9 cellular contexts compared by ENCODE assay signal in genomic region chr3:188400494-188401243, GRCh38.
DNase-seq lines count a peak whose midpoint lies in the region; ATAC-seq and TF ChIP-seq lines count a peak whose summit lies in the region.
"Had no signal": no experiment of that assay in that cellular context is flagged by ENCODE, and none has a peak within 500 bp of the region (broad histone marks: within the 10 kb centered on the region; RNA-seq: fewer than 3 reads in every experiment).

No MANE protein-coding gene starts in this region.

- TF ChIP-seq CTCF in CD8-positive, alpha-beta T cell (IDR thresholded peaks at IDR 0.05) = no peak
- no peak for TF ChIP-seq CTCF in CD4-positive, alpha-beta T cell (IDR thresholded peaks at IDR 0.05)

- H3K36me3 ChIP-seq in CD8-positive, alpha-beta T cell (ENCODE audit: insufficient read depth, low read length) = no peaks in the 10 kb centered on the region

- H3K4me1 ChIP-seq in CD8-positive, alpha-beta T cell (ENCODE audit: insufficient read depth, low read length) = peaks cover 9% of the 10 kb centered on the region

- no peak overlapping the region for H3K4me3 Mint-ChIP-seq in CD8-positive, alpha-beta T cell
- H3K4me3 Mint-ChIP-seq in activated CD8-positive, alpha-beta T cell treated with anti-CD3 and anti-CD28 coated beads, Interleukin-2, amount 10 ng/mL, durations not matched to agents 7 days and 5 days = no peak overlapping the region
- H3K4me3 Mint-ChIP-seq in CD4-positive, alpha-beta T cell = no peak overlapping the region

- no peaks in the 10 kb centered on the region for H3K27me3 Mint-ChIP-seq in CD8-positive, alpha-beta T cell (ENCODE audit: low read depth)
- H3K27me3 Mint-ChIP-seq in activated CD8-positive, alpha-beta T cell treated with anti-CD3 and anti-CD28 coated beads, Interleukin-2, amount 10 ng/mL, durations not matched to agents 7 days and 5 days (ENCODE audit: low read depth) = no peaks in the 10 kb centered on the region
- no peaks in the 10 kb centered on the region for H3K27me3 Mint-ChIP-seq in CD4-positive, alpha-beta T cell

- H3K27ac Mint-ChIP-seq in CD8-positive, alpha-beta T cell = peak overlapping the region; percentile 33
- H3K27ac Mint-ChIP-seq in activated CD8-positive, alpha-beta T cell treated with anti-CD3 and anti-CD28 coated beads, Interleukin-2, amount 10 ng/mL, durations not matched to agents 7 days and 5 days = peak overlapping the region; percentile 62
- no peak overlapping the region for H3K27ac Mint-ChIP-seq in CD4-positive, alpha-beta T cell

- no peaks in the 10 kb centered on the region for H3K27me3 ChIP-seq in CD8-positive, alpha-beta T cell (ENCODE audit: insufficient read depth, low read length)
- no peaks in the 10 kb centered on the region for H3K27me3 ChIP-seq in CD4-positive, alpha-beta T cell (ENCODE audit: control insufficient read depth, insufficient read depth, low read length)

- H3K27ac ChIP-seq in CD8-positive, alpha-beta T cell (ENCODE audit: low read depth, low read length) = no peak overlapping the region
- no peak overlapping the region for H3K27ac ChIP-seq in CD4-positive, alpha-beta T cell (ENCODE audit: low read depth, low read length)

- peaks cover 50% of the 10 kb centered on the region for H3K4me1 Mint-ChIP-seq in CD8-positive, alpha-beta T cell (ENCODE audit: low read depth)
- peaks cover 67% of the 10 kb centered on the region for H3K4me1 Mint-ChIP-seq in activated CD8-positive, alpha-beta T cell treated with anti-CD3 and anti-CD28 coated beads, Interleukin-2, amount 10 ng/mL, durations not matched to agents 7 days and 5 days (ENCODE audit: low read depth)
- H3K4me1 Mint-ChIP-seq in CD4-positive, alpha-beta T cell (ENCODE audit: low read depth) = peaks cover 47% of the 10 kb centered on the region

- CTCF ChIA-PET in CD8-positive, alpha-beta T cell (lab: Charles Lee) = interaction anchor here (1.7 to 1.8 kb wide), 4 partner anchors 348 to 660 kb away, joined by 3 to 6 read pairs (median 5); no protein-coding TSS in a partner anchor
- CTCF ChIA-PET in activated CD8-positive, alpha-beta T cell treated with anti-CD3 and anti-CD28 coated beads, Interleukin-2, amount 10 ng/mL, durations not matched to agents 7 days and 5 days (lab: Charles Lee) = interaction anchor here (0.8 to 4.3 kb wide), 6 partner anchors 10 to 661 kb away, joined by 3 to 32 read pairs (median 3); no protein-coding TSS in a partner anchor
- CTCF ChIA-PET in CD4-positive, alpha-beta T cell (lab: Charles Lee) = interaction anchor here (0.5 kb wide), 1 partner anchor 1455 kb away, joined by 3 read pairs; no protein-coding TSS in a partner anchor

- peaks cover 7% of the 10 kb centered on the region for H3K9me3 Mint-ChIP-seq in CD8-positive, alpha-beta T cell
- H3K9me3 Mint-ChIP-seq in activated CD8-positive, alpha-beta T cell treated with anti-CD3 and anti-CD28 coated beads, Interleukin-2, amount 10 ng/mL, durations not matched to agents 7 days and 5 days (ENCODE audit: insufficient read depth) = peaks cover 5% of the 10 kb centered on the region
- no peaks in the 10 kb centered on the region for H3K9me3 Mint-ChIP-seq in CD4-positive, alpha-beta T cell

- ATAC-seq in CD8-positive, alpha-beta T cell = peak; percentile 42
- ATAC-seq in GM19324 (IDR thresholded peaks at IDR 0.05; ENCODE audit: low FRiP score, unreplicated experiment) = peak; percentile 84
- ATAC-seq in HG03066 (IDR thresholded peaks at IDR 0.05; ENCODE audit: low read depth, unreplicated experiment) = peak; percentile 96
- peak; percentile 61 for ATAC-seq in activated CD8-positive, alpha-beta T cell treated with anti-CD3 and anti-CD28 coated beads, Interleukin-2, amount 10 ng/mL, durations not matched to agents 7 days and 5 days
- no peak for ATAC-seq in left ventricle myocardium superior
- no peak for ATAC-seq in CD4-positive, alpha-beta T cell (ENCODE audit: poor library complexity)

- intact Hi-C loops in CD8-positive, alpha-beta T cell (cut with DNase I, micrococcal nuclease) = loop anchor here in 1 of 2 experiments (5.0 kb wide), 2 partner anchors 38 to 658 kb away; no protein-coding TSS in a partner anchor
- intact Hi-C loops in left ventricle myocardium superior (cut with micrococcal nuclease) = no loop called here
- intact Hi-C loops in CD4-positive, alpha-beta T cell (cut with DNase I, micrococcal nuclease) = no loop called here

- H3K36me3 Mint-ChIP-seq in CD8-positive, alpha-beta T cell = no peaks in the 10 kb centered on the region
- H3K36me3 Mint-ChIP-seq in activated CD8-positive, alpha-beta T cell treated with anti-CD3 and anti-CD28 coated beads, Interleukin-2, amount 10 ng/mL, durations not matched to agents 7 days and 5 days (ENCODE audit: low read depth) = peaks cover 20% of the 10 kb centered on the region
- peaks cover under 1% of the 10 kb centered on the region for H3K36me3 Mint-ChIP-seq in CD4-positive, alpha-beta T cell (ENCODE audit: low read depth)

- no peak for DNase-seq in CD8-positive, alpha-beta T cell
- DNase-seq in activated CD8-positive, alpha-beta T cell treated with anti-CD3 and anti-CD28 coated beads, Interleukin-2, amount 10 ng/mL, durations not matched to agents 7 days and 5 days = peak; percentile 42
- DNase-seq in left ventricle myocardium superior = no peak
- DNase-seq in NCI-H446 (lab: John Stamatoyannopoulos, UW) = no peak
- no peak for DNase-seq in DMS53 (lab: John Stamatoyannopoulos, UW)
- no peak for DNase-seq in CD4-positive, alpha-beta T cell
- DNase-seq: NCI-H526 had no signal

- H3K4me3 ChIP-seq in CD8-positive, alpha-beta T cell (ENCODE audit: low read depth, low read length) = no peak overlapping the region

- no peaks in the 10 kb centered on the region for H3K9me3 ChIP-seq in CD8-positive, alpha-beta T cell (ENCODE audit: low read length)
- no peaks in the 10 kb centered on the region for H3K9me3 ChIP-seq in CD4-positive, alpha-beta T cell (ENCODE audit: control insufficient read depth, low read length)

- POLR2A ChIA-PET in CD8-positive, alpha-beta T cell (lab: Charles Lee) = interaction anchor here (0.7 kb wide), 1 partner anchor 655 kb away, joined by 3 read pairs; the partner anchor contains the start of gene BCL6
- POLR2A ChIA-PET in activated CD8-positive, alpha-beta T cell treated with anti-CD3 and anti-CD28 coated beads, Interleukin-2, amount 10 ng/mL, durations not matched to agents 7 days and 5 days (lab: Charles Lee) = interaction anchor here (0.8 to 1.6 kb wide), 3 partner anchors 655 to 661 kb away, joined by 3 to 8 read pairs (median 4); partner anchors contain the start of gene BCL6
- POLR2A ChIA-PET in CD4-positive, alpha-beta T cell (lab: Charles Lee) = interaction anchor here (0.7 to 0.9 kb wide), 2 partner anchors 14 to 655 kb away, joined by 3 read pairs; partner anchors contain the start of gene BCL6

Comparison
In these comparisons a context has a peak if more than half of its experiments do, and no peak if none do; other contexts are left out.
1. ATAC-seq: peak in CD8-positive, alpha-beta T cell (single experiment), GM19324 (single experiment), HG03066 (single experiment) and activated CD8-positive, alpha-beta T cell treated with anti-CD3 and anti-CD28 coated beads, Interleukin-2, amount 10 ng/mL, durations not matched to agents 7 days and 5 days (single experiment); none in left ventricle myocardium superior (single experiment) and CD4-positive, alpha-beta T cell (single experiment).